Comparison of ENCODE assay signal across 19 cellular contexts in genomic region chr5:76431336-76431735, GRCh38. TPM values are rescaled to one million over a fixed set of nuclear protein-coding genes. Genes with fewer than 3 reads are reported as not detected.
DNase-seq lines count a peak whose midpoint lies in the region; ATAC-seq and TF ChIP-seq lines count a peak whose summit lies in the region.
"Had no signal": no experiment of that assay in that cellular context is flagged by ENCODE, and none has a peak within 500 bp of the region (broad histone marks: within the 10 kb centered on the region; RNA-seq: fewer than 3 reads in every experiment).

No MANE protein-coding gene starts in this region.

- no peak overlapping the region for H3K4me3 Mint-ChIP-seq in natural killer cell
- H3K4me3 Mint-ChIP-seq in natural killer cell treated with Interleukin-12 subunit alpha and Interleukin-12 subunit beta and Interleukin-15 and Interleukin-18, amount 100 ng/mL, for 72 hours: no peak overlapping the region
- H3K4me3 Mint-ChIP-seq in dendritic cell treated with granulocyte-macrophage colony-stimulating factor and Interleukin-4, amounts not matched to agents 40 ng/mL and 50 ng/mL, for 4 days: no peak overlapping the region
- H3K4me3 Mint-ChIP-seq: CD4-positive, CD25-positive, alpha-beta regulatory T cell; CD8-positive, alpha-beta memory T cell; GM23338; IgD-negative memory B cell had no signal

- POLR2A ChIA-PET in HEK293T (lab: Yijun Ruan, JAX): no interaction called here

- DNase-seq in natural killer cell: no peak
- DNase-seq in natural killer cell treated with Interleukin-12 subunit alpha and Interleukin-12 subunit beta and Interleukin-15 and Interleukin-18, amount 100 ng/mL, for 72 hours (ENCODE audit: low spot score): no peak
- DNase-seq in left lobe of liver (ENCODE audit: low spot score): no peak
- no peak for DNase-seq in HEK293T (ENCODE audit: extremely low spot score)
- no peak for DNase-seq in AG20443 (ENCODE audit: low spot score)
- DNase-seq: CD4-positive, CD25-positive, alpha-beta regulatory T cell; CD8-positive, alpha-beta memory T cell; COR-L47; DMS 273 treated with DMSO at 0.1 percent for 48 hours; DMS53; GDM1; HCEC 1CT; KBM-7 had no signal

- H3K4me1 Mint-ChIP-seq in natural killer cell: peaks cover 74 to 76% of the 10 kb centered on the region in 2 donors
- peaks cover 43 to 50% of the 10 kb centered on the region in 2 donors for H3K4me1 Mint-ChIP-seq in natural killer cell treated with Interleukin-12 subunit alpha and Interleukin-12 subunit beta and Interleukin-15 and Interleukin-18, amount 100 ng/mL, for 72 hours (ENCODE audit: low read depth in 2 of 2)
- H3K4me1 Mint-ChIP-seq in dendritic cell treated with granulocyte-macrophage colony-stimulating factor and Interleukin-4, amounts not matched to agents 40 ng/mL and 50 ng/mL, for 4 days (ENCODE audit: low read depth): peaks cover 23% of the 10 kb centered on the region

- intact Hi-C loops in natural killer cell (cut with micrococcal nuclease): no loop called here
- intact Hi-C loops in dendritic cell treated with granulocyte-macrophage colony-stimulating factor and Interleukin-4, amounts not matched to agents 40 ng/mL and 50 ng/mL, for 4 days (cut with micrococcal nuclease): no loop called here

- H3K27me3 Mint-ChIP-seq in natural killer cell (ENCODE audit: low read depth in 2 of 2): no peaks in the 10 kb centered on the region
- no peaks in the 10 kb centered on the region for H3K27me3 Mint-ChIP-seq in natural killer cell treated with Interleukin-12 subunit alpha and Interleukin-12 subunit beta and Interleukin-15 and Interleukin-18, amount 100 ng/mL, for 72 hours
- no peaks in the 10 kb centered on the region for H3K27me3 Mint-ChIP-seq in dendritic cell treated with granulocyte-macrophage colony-stimulating factor and Interleukin-4, amounts not matched to agents 40 ng/mL and 50 ng/mL, for 4 days
- H3K27me3 Mint-ChIP-seq: CD4-positive, CD25-positive, alpha-beta regulatory T cell; CD8-positive, alpha-beta memory T cell had no signal

- ATAC-seq in natural killer cell: no peak
- no peak for ATAC-seq in natural killer cell treated with Interleukin-12 subunit alpha and Interleukin-12 subunit beta and Interleukin-15 and Interleukin-18, amount 100 ng/mL, for 72 hours
- ATAC-seq in left lobe of liver: peak; percentile 23
- ATAC-seq in HG03097 (IDR thresholded peaks at IDR 0.05; ENCODE audit: low FRiP score, unreplicated experiment): no peak
- ATAC-seq: A549, GM23338, HepG2 had no signal

- CTCF ChIA-PET in HEK293T (lab: Yijun Ruan, JAX): no interaction called here

- TF ChIP-seq CTCF in natural killer cell (IDR thresholded peaks at IDR 0.05): no peak

- no peaks in the 10 kb centered on the region for H3K9me3 Mint-ChIP-seq in natural killer cell
- H3K9me3 Mint-ChIP-seq in natural killer cell treated with Interleukin-12 subunit alpha and Interleukin-12 subunit beta and Interleukin-15 and Interleukin-18, amount 100 ng/mL, for 72 hours: peaks cover 4% of the 10 kb centered on the region
- H3K9me3 Mint-ChIP-seq in dendritic cell treated with granulocyte-macrophage colony-stimulating factor and Interleukin-4, amounts not matched to agents 40 ng/mL and 50 ng/mL, for 4 days: peaks cover 6% of the 10 kb centered on the region

- H3K36me3 Mint-ChIP-seq in natural killer cell: no peaks in the 10 kb centered on the region
- peaks cover 5% of the 10 kb centered on the region for H3K36me3 Mint-ChIP-seq in natural killer cell treated with Interleukin-12 subunit alpha and Interleukin-12 subunit beta and Interleukin-15 and Interleukin-18, amount 100 ng/mL, for 72 hours
- peaks cover 10% of the 10 kb centered on the region for H3K36me3 Mint-ChIP-seq in dendritic cell treated with granulocyte-macrophage colony-stimulating factor and Interleukin-4, amounts not matched to agents 40 ng/mL and 50 ng/mL, for 4 days (ENCODE audit: low read depth)

- peak overlapping the region; percentile 50 to 87 for H3K27ac Mint-ChIP-seq in natural killer cell
- no peak overlapping the region for H3K27ac Mint-ChIP-seq in natural killer cell treated with Interleukin-12 subunit alpha and Interleukin-12 subunit beta and Interleukin-15 and Interleukin-18, amount 100 ng/mL, for 72 hours
- peak overlapping the region; percentile 52 for H3K27ac Mint-ChIP-seq in dendritic cell treated with granulocyte-macrophage colony-stimulating factor and Interleukin-4, amounts not matched to agents 40 ng/mL and 50 ng/mL, for 4 days
- H3K27ac Mint-ChIP-seq: GM23338, IgD-negative memory B cell had no signal

TF ChIP-seq in HEK293T, 16 proteins besides CTCF, POLR2A, EP300 and RAD21:
- TF ChIP-seq TARDBP (IDR thresholded peaks at IDR 0.05) (no peak), NFRKB (IDR thresholded peaks at IDR 0.05) (no peak), FOXK2 (IDR thresholded peaks at IDR 0.05) (no peak), HDGF (IDR thresholded peaks at IDR 0.05; ENCODE audit: borderline replicate concordance) (no peak), ARNT (IDR thresholded peaks at IDR 0.05) (no peak), SUZ12 (IDR thresholded peaks at IDR 0.05) (no peak), SP1 (IDR thresholded peaks at IDR 0.05) (no peak), ELF4 (IDR thresholded peaks at IDR 0.05) (no peak), ZNF384 (IDR thresholded peaks at IDR 0.05) (no peak)
- TF ChIP-seq, protein P1, sequence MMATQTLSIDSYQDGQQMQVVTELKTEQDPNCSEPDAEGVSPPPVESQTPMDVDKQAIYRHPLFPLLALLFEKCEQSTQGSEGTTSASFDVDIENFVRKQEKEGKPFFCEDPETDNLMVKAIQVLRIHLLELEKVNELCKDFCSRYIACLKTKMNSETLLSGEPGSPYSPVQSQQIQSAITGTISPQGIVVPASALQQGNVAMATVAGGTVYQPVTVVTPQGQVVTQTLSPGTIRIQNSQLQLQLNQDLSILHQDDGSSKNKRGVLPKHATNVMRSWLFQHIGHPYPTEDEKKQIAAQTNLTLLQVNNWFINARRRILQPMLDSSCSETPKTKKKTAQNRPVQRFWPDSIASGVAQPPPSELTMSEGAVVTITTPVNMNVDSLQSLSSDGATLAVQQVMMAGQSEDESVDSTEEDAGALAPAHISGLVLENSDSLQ (IDR thresholded peaks at IDR 0.05): no peak

RNA-seq across cellular contexts. Expression of gene IQGAP2, which starts 28.3 kb away (rescaled TPM):
- total RNA-seq in natural killer cell (100 to 1,000 TPM; 172 to 218 (median 207) TPM), left lobe of liver (110 TPM)
- total RNA-seq in natural killer cell treated with Interleukin-12 subunit alpha and Interleukin-12 subunit beta and Interleukin-15 and Interleukin-18, amount 100 ng/mL, for 72 hours: 100 to 1,000 TPM; 104 to 111 TPM

Comparison
In these comparisons a context has a peak if more than half of its experiments do, and no peak if none do; other contexts are left out.
1. H3K27ac Mint-ChIP-seq: peak in natural killer cell (2 of 2) and dendritic cell treated with granulocyte-macrophage colony-stimulating factor and Interleukin-4, amounts not matched to agents 40 ng/mL and 50 ng/mL, for 4 days (single experiment); none in natural killer cell treated with Interleukin-12 subunit alpha and Interleukin-12 subunit beta and Interleukin-15 and Interleukin-18, amount 100 ng/mL, for 72 hours (0 of 2).